8 cellular contexts compared by ENCODE assay signal in the genomic region with DNA sequence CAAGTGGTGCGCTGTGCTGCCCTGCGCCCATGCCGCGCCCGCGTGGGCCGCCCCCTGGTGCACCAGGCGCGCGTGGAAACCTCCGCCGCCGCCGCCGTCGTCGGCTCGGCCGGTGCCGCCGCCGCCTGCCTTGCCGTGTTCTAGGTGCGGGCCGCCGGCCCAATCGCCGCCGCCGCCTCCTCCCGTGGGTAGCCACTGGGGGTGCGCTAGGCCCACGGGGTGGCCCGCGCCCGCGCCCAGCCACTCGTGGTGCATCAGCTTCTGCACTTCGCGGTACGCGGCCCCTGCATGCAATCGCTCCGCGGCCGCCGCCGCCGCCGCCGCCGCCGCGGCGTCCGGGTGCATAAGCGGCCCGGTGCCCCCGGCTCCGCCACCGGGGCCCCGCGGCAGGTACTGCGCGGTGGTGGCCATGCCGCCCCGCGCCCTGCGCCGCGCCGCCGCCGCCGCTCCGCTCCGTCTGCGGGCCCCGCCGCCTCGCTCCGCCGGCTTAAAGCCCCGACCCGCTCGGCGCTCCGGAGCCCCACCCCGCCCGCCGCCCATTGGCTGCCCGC. TPM values are rescaled to one million over a fixed set of nuclear protein-coding genes. Genes with fewer than 3 reads are reported as not detected.
DNase-seq lines count a peak whose midpoint lies in the region; ATAC-seq lines count a peak whose summit lies in the region.

A gene (minus strand): TSS at position 461 of the 551 bp plus-strand sequence. CDS start 50 bp downstream, at position 411.

- peak within 1 kb of the TSS; percentile 76 for H3K4me3 Mint-ChIP-seq in central memory CD8-positive, alpha-beta T cell
- peak within 1 kb of the TSS; percentile 74 to 88 (median 84) for H3K4me3 Mint-ChIP-seq in naive B cell

- H3K9me2 ChIP-seq in Karpas-422 (replicated peaks; ENCODE audit: insufficient read depth, low read length), result no peaks in the 10 kb centered on the region

- ATAC-seq in central memory CD8-positive, alpha-beta T cell (replicated peaks; ENCODE audit: extremely low read depth, poor library complexity, severe bottlenecking), result peak; percentile 21
- ATAC-seq in naive B cell (ENCODE audit: low read depth in 2 of 2), result peak; percentile 27 to 31

- peak within 1 kb of the TSS; percentile 62 for H3K4me2 ChIP-seq in Karpas-422 (ENCODE audit: low read depth, low read length, poor library complexity, severe bottlenecking)

- H4K20me1 ChIP-seq in Karpas-422 (ENCODE audit: insufficient read depth, low read depth, low read length), result peaks cover 5% of the 10 kb centered on the region; the same call in 1 of the 2 replicates

- H2AFZ ChIP-seq in Karpas-422 (ENCODE audit: low read length), result no peak within 1 kb of the TSS

- no peak within 1 kb of the TSS for H3K27ac ChIP-seq in Karpas-422 (ENCODE audit: low read length)

- peak within 1 kb of the TSS; percentile 19 for H3K27ac Mint-ChIP-seq in central memory CD8-positive, alpha-beta T cell (ENCODE audit: low read depth)
- H3K27ac Mint-ChIP-seq in naive B cell, result peak within 1 kb of the TSS in 4 of 6 donors; percentile 6 to 92 (median 46)

- DNase-seq in activated effector memory CD4-positive, alpha-beta T cell treated with anti-CD3 and anti-CD28 coated beads, Interleukin-2, amount 50 U/mL, for 16 hours, result peak; percentile 72
- no peak for DNase-seq in activated effector memory CD4-positive, alpha-beta T cell treated with Interleukin-2 at 50 U/mL for 16 hours
- DNase-seq in Karpas-422 (no peak), naive B cell (no peak), HCEC 1CT (no peak), NCI-H510A (lab: John Stamatoyannopoulos, UW) (no peak), DMS153 treated with DMSO at 0.1 percent for 48 hours (lab: John Stamatoyannopoulos, UW; ENCODE audit: unreplicated experiment) (no peak)
- DNase-seq in central memory CD8-positive, alpha-beta T cell (ENCODE audit: low spot score in 2 of 2), result no peak

- H3K36me3 ChIP-seq in Karpas-422 (ENCODE audit: insufficient read depth, low read length), result no peaks in the 10 kb centered on the region

- H3K36me3 Mint-ChIP-seq in central memory CD8-positive, alpha-beta T cell (ENCODE audit: insufficient read depth), result peaks cover 8% of the 10 kb centered on the region
- H3K36me3 Mint-ChIP-seq in naive B cell, result no peaks in the 10 kb centered on the region

- H3K9ac ChIP-seq in Karpas-422 (ENCODE audit: low read length), result no peak within 1 kb of the TSS

- no peaks in the 10 kb centered on the region for H3K27me3 ChIP-seq in Karpas-422 (ENCODE audit: low read length)

- H3K4me1 Mint-ChIP-seq in central memory CD8-positive, alpha-beta T cell, result peaks cover 10% of the 10 kb centered on the region
- H3K4me1 Mint-ChIP-seq in naive B cell, result peaks cover 10 to 28% (median 12%) of the 10 kb centered on the region in 3 donors

- peak within 1 kb of the TSS; percentile 58; the same call in 1 of the 2 replicates for H3K4me3 ChIP-seq in Karpas-422 (ENCODE audit: low read length)

- H3K79me2 ChIP-seq in Karpas-422 (ENCODE audit: low read length), result no peaks in the 10 kb centered on the region

- no peaks in the 10 kb centered on the region for H3K9me3 Mint-ChIP-seq in central memory CD8-positive, alpha-beta T cell
- H3K9me3 Mint-ChIP-seq in naive B cell, result no peaks in the 10 kb centered on the region

- H3K4me1 ChIP-seq in Karpas-422 (ENCODE audit: low read length), result peaks cover 16% of the 10 kb centered on the region

- H3K27me3 Mint-ChIP-seq in central memory CD8-positive, alpha-beta T cell, result peaks cover 37% of the 10 kb centered on the region
- peaks cover 30 to 47% (median 33%) of the 10 kb centered on the region in 3 donors for H3K27me3 Mint-ChIP-seq in naive B cell

- no peaks in the 10 kb centered on the region for H3K9me3 ChIP-seq in Karpas-422 (ENCODE audit: low read length)

RNA-seq across cellular contexts. Expression of the gene that starts here (rescaled TPM):
- total RNA-seq in Karpas-422 (2014; rRNA removed; shearing (Covaris generic); ENCODE audit: low replicate concordance), result 0.07 TPM in 1 of 2 replicates, not detected in the other
- 1 to 10 TPM in 1 of 6 donors, under 1 TPM in 5; 0.18 to 1.1 (median 0.34) TPM for polyA plus RNA-seq in naive B cell (ENCODE audit: low read depth in 6 of 6)
